28 cellular contexts compared by ENCODE assay signal in genomic region chr2:67899187-67899586, GRCh38.
A peak's percentile ranks its signal among the peaks of the same experiment; 100 is the strongest.
DNase-seq lines count a peak whose midpoint lies in the region; ATAC-seq, FAIRE-seq and TF ChIP-seq lines count a peak whose summit lies in the region.
"Had no signal": no experiment of that assay in that cellular context is flagged by ENCODE, and none has a peak within 500 bp of the region (broad histone marks: within the 10 kb centered on the region; RNA-seq: fewer than 3 reads in every experiment).

No MANE protein-coding gene starts in this region.

- H3K4me1 ChIP-seq in GM23248 (ENCODE audit: insufficient read depth) (no peaks in the 10 kb centered on the region), pancreas (no peaks in the 10 kb centered on the region)
- H3K4me1 ChIP-seq: breast epithelium, left ventricle myocardium inferior, vagina had no signal

- peaks cover 12% of the 10 kb centered on the region for H3K36me3 Mint-ChIP-seq in WTC11
- H3K36me3 Mint-ChIP-seq: CD4-positive, CD25-positive, alpha-beta regulatory T cell; naive B cell; stimulated activated memory B cell treated with anti-CD40 and anti-IgM and Interleukin-4, amounts not matched to agents 10 μg/mL and 1 μg/mL and 100 μg/mL, for 72 hours had no signal

- ATAC-seq in WTC11, result peak; percentile 42
- ATAC-seq in pancreas, result peak; percentile 67 to 76 (median 75)
- ATAC-seq in GM18502 (IDR thresholded peaks at IDR 0.05; ENCODE audit: poor library complexity, unreplicated experiment), result no peak
- ATAC-seq in HG03432 (IDR thresholded peaks at IDR 0.05; ENCODE audit: unreplicated experiment), result no peak
- ATAC-seq: activated T-cell treated with anti-CD3 and anti-CD28 coated beads, Interleukin-2, amount 50 U/mL, for 4 hours; heart left ventricle; right cardiac atrium; SK-N-SH treated with all-trans-retinoic acid at 6 μM for 48 hours; stimulated activated memory B cell treated with anti-CD40 and anti-IgM and Interleukin-4, amounts not matched to agents 10 μg/mL and 1 μg/mL and 100 μg/mL, for 72 hours had no signal

- no peak for TF ChIP-seq CTCF in WTC11 (IDR thresholded peaks at IDR 0.05)
- no peak for TF ChIP-seq CTCF in pancreas (IDR thresholded peaks at IDR 0.05)

- H4K20me1 ChIP-seq in GM23248 (ENCODE audit: insufficient read depth), result no peaks in the 10 kb centered on the region

- peaks cover 18% of the 10 kb centered on the region for H3K9me3 Mint-ChIP-seq in WTC11
- H3K9me3 Mint-ChIP-seq: stimulated activated memory B cell treated with anti-CD40 and anti-IgM and Interleukin-4, amounts not matched to agents 10 μg/mL and 1 μg/mL and 100 μg/mL, for 72 hours had no signal

- DNase-seq in GM23248, result no peak
- peak; percentile 6 for DNase-seq in NCI-H146 treated with DMSO at 0.1 percent for 48 hours (lab: John Stamatoyannopoulos, UW; ENCODE audit: unreplicated experiment)
- no peak for DNase-seq in WTC11 (ENCODE audit: low spot score)
- DNase-seq in pancreas, result peak in 3 of 6 donors; percentile 18 to 45 (median 41)
- no peak for DNase-seq in DMS53 treated with DMSO at 0.1 percent for 48 hours (lab: John Stamatoyannopoulos, UW; ENCODE audit: unreplicated experiment)
- DNase-seq: activated CD4-positive, alpha-beta T cell treated with anti-CD3 and anti-CD28 coated beads for 4 hours; activated T-cell treated with anti-CD3 and anti-CD28 coated beads, Interleukin-2, amount 50 U/mL, for 4 hours; CD4-positive, CD25-positive, alpha-beta regulatory T cell; DMS 273 treated with DMSO at 0.1 percent for 48 hours; effector CD8-positive, alpha-beta T cell; erythroblast; GF-D8; heart left ventricle; KBM-7; left ventricle myocardium inferior; naive B cell; NCI-H526; OCI-M1; right cardiac atrium; stimulated activated CD4-positive, alpha-beta T cell treated with anti-CD3 and anti-CD28 coated beads, Interleukin-4, amount 100 ng/mL, for 1 hour had no signal

- H2AFZ ChIP-seq in GM23248, result 0 out of 2 replicates have a peak overlapping the region, but pooled peaks have one; percentile 32

- H3K79me2 ChIP-seq in GM23248 (ENCODE audit: insufficient read depth), result no peaks in the 10 kb centered on the region

- H3F3A ChIP-seq in GM23248 (ENCODE audit: insufficient read depth), result 0 out of 2 replicates have a peak, but pooled peaks cover 10% of the 10 kb centered on the region

- FAIRE-seq in pancreas (lab: Jason Lieb, UNC), result no peak
- FAIRE-seq: colon had no signal

- intact Hi-C loops in pancreas (cut with DNase I), result no loop called here

- H3K36me3 ChIP-seq in GM23248 (ENCODE audit: low read depth), result no peaks in the 10 kb centered on the region
- no peaks in the 10 kb centered on the region for H3K36me3 ChIP-seq in pancreas
- H3K36me3 ChIP-seq: breast epithelium, heart left ventricle, left ventricle myocardium inferior, suprapubic skin, vagina had no signal

- no peak overlapping the region for H3K9ac ChIP-seq in GM23248

- peaks cover 40% of the 10 kb centered on the region for H3K4me1 Mint-ChIP-seq in WTC11
- H3K4me1 Mint-ChIP-seq: CD4-positive, CD25-positive, alpha-beta regulatory T cell; naive B cell; stimulated activated memory B cell treated with anti-CD40 and anti-IgM and Interleukin-4, amounts not matched to agents 10 μg/mL and 1 μg/mL and 100 μg/mL, for 72 hours had no signal

- CTCF ChIA-PET in WTC11 (lab: Charles Lee), result interaction anchor here (0.5 kb wide), 1 partner anchor 76 kb away, joined by 3 read pairs; no protein-coding TSS in a partner anchor

- peaks cover 86% of the 10 kb centered on the region for H3K27me3 Mint-ChIP-seq in WTC11 (ENCODE audit: low read depth)

- WGBS in GM23248 (ENCODE audit: low coverage in 1 of 2, low lambda C conversion rate in 2 of 2, missing lambda C conversion rate in 2 of 2), 2 experiments, result 61 to 65% methylated on average over 5 of the region's 5 CpGs
- WGBS in pancreas, 2 donors, result 36 to 44% methylated on average over 5 of the region's 5 CpGs

- no peaks in the 10 kb centered on the region for H3K9me3 ChIP-seq in GM23248 (ENCODE audit: low read depth)
- no peaks in the 10 kb centered on the region for H3K9me3 ChIP-seq in pancreas
- H3K9me3 ChIP-seq: breast epithelium, suprapubic skin, vagina had no signal

- H3K27me3 ChIP-seq in GM23248 (replicated peaks; ENCODE audit: insufficient read depth) (no peaks in the 10 kb centered on the region), pancreas (no peaks in the 10 kb centered on the region)
- H3K27me3 ChIP-seq: breast epithelium, suprapubic skin, vagina had no signal

- no peaks in the 10 kb centered on the region for H3K9me2 ChIP-seq in GM23248 (ENCODE audit: insufficient read depth)

- in situ Hi-C loops in GM23248 (cut with MboI), result no loop called here

- H3K4me3 Mint-ChIP-seq in WTC11, result no peak overlapping the region
- H3K4me3 Mint-ChIP-seq: activated T-cell treated with anti-CD3 and anti-CD28 coated beads, Interleukin-2, amount 50 U/mL, for 4 hours; CD4-positive, CD25-positive, alpha-beta regulatory T cell; naive B cell; stimulated activated memory B cell treated with anti-CD40 and anti-IgM and Interleukin-4, amounts not matched to agents 10 μg/mL and 1 μg/mL and 100 μg/mL, for 72 hours had no signal

- H3K27ac ChIP-seq in GM23248, result no peak overlapping the region
- peak overlapping the region in 2 of 4 donors; percentile 53 to 61 for H3K27ac ChIP-seq in pancreas
- H3K27ac ChIP-seq: breast epithelium, heart left ventricle, left ventricle myocardium inferior, suprapubic skin, vagina had no signal

- no peak overlapping the region for H3K4me3 ChIP-seq in GM23248
- H3K4me3 ChIP-seq in pancreas, result no peak overlapping the region
- H3K4me3 ChIP-seq: breast epithelium, heart left ventricle, left ventricle myocardium inferior, suprapubic skin, vagina had no signal

- H3K27ac Mint-ChIP-seq in WTC11, result no peak overlapping the region
- H3K27ac Mint-ChIP-seq: CD4-positive, CD25-positive, alpha-beta regulatory T cell; naive B cell; stimulated activated memory B cell treated with anti-CD40 and anti-IgM and Interleukin-4, amounts not matched to agents 10 μg/mL and 1 μg/mL and 100 μg/mL, for 72 hours had no signal

- no peak overlapping the region for H3K4me2 ChIP-seq in GM23248 (ENCODE audit: unreplicated experiment)

- POLR2A ChIA-PET in WTC11 (lab: Charles Lee), result no interaction called here

TF ChIP-seq in WTC11, 78 proteins besides CTCF, POLR2A, EP300 and RAD21:
- no peak for TF ChIP-seq NFYB (CRISPR knock-in tag; conservative IDR thresholded peaks at IDR 0.05; ENCODE audit: low read depth)
- peak; percentile 34; the same call in 1 of the 2 replicates for TF ChIP-seq FOXP4 (CRISPR knock-in tag; IDR thresholded peaks at IDR 0.05)
- peak; percentile 54; the same call in 1 of the 2 replicates for TF ChIP-seq MAX (CRISPR knock-in tag; IDR thresholded peaks at IDR 0.05)
- no peak for TF ChIP-seq TCF7 (CRISPR knock-in tag; IDR thresholded peaks at IDR 0.05; ENCODE audit: low read depth)
- TF ChIP-seq, protein P1, sequence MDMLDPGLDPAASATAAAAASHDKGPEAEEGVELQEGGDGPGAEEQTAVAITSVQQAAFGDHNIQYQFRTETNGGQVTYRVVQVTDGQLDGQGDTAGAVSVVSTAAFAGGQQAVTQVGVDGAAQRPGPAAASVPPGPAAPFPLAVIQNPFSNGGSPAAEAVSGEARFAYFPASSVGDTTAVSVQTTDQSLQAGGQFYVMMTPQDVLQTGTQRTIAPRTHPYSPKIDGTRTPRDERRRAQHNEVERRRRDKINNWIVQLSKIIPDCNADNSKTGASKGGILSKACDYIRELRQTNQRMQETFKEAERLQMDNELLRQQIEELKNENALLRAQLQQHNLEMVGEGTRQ (CRISPR knock-in tag; IDR thresholded peaks at IDR 0.05), result peak; percentile 26; the same call in 1 of the 2 replicates
- TF ChIP-seq, protein P2, sequence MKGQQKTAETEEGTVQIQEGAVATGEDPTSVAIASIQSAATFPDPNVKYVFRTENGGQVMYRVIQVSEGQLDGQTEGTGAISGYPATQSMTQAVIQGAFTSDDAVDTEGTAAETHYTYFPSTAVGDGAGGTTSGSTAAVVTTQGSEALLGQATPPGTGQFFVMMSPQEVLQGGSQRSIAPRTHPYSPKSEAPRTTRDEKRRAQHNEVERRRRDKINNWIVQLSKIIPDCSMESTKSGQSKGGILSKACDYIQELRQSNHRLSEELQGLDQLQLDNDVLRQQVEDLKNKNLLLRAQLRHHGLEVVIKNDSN (CRISPR knock-in tag; IDR thresholded peaks at IDR 0.05), result peak; percentile 10; the same call in 1 of the 2 replicates
- 0 out of 2 replicates have a peak, but pooled peaks have one; percentile 19 for TF ChIP-seq ZNF423 (CRISPR knock-in tag; IDR thresholded peaks at IDR 0.05)

Comparison
In these comparisons a context has a peak if more than half of its experiments do, and no peak if none do; other contexts are left out.
1. ATAC-seq: peak in WTC11 (single experiment) and pancreas (4 of 4); none in GM18502 (single experiment) and HG03432 (single experiment).